8 cellular contexts compared by ENCODE assay signal in the genomic region with DNA sequence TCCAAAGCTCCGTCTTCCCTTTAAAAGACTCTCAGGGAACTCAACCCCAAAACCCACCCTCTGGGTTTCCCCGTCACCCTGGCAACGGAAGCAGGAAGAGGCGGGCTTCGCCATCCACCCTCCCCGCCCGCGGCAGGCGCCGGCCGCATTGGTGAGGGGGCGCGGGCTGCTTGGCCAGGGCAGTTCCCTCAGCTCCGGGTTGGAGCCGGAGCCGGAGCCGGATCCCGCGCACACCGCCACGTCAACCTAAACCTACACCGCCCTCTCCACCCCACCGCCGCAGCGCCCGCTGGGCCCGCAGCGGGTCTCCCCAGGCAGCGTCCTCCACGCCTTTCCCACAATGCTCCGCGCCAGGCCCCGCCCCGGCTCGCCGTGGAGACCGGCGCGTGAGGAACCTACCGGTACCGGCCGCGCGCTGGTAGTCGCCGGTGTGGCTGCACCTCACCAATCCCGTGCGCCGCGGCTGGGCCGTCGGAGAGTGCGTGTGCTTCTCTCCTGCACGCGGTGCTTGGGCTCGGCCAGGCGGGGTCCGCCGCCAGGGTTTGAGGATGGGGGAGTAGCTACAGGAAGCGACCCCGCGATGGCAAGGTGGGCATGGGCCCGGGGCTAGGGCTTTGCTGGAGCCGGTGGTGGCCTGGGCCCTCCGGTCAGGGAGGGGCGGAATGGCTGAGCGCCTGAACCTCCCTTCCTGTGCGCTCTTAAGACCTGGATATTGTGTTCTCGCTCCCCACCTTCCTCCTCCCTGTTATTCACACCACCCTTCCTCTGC. TPM values are rescaled to one million over a fixed set of nuclear protein-coding genes. Genes with fewer than 3 reads are reported as not detected.
DNase-seq lines count a peak whose midpoint lies in the region; ATAC-seq, FAIRE-seq and TF ChIP-seq lines count a peak whose summit lies in the region.

A gene with protein sequence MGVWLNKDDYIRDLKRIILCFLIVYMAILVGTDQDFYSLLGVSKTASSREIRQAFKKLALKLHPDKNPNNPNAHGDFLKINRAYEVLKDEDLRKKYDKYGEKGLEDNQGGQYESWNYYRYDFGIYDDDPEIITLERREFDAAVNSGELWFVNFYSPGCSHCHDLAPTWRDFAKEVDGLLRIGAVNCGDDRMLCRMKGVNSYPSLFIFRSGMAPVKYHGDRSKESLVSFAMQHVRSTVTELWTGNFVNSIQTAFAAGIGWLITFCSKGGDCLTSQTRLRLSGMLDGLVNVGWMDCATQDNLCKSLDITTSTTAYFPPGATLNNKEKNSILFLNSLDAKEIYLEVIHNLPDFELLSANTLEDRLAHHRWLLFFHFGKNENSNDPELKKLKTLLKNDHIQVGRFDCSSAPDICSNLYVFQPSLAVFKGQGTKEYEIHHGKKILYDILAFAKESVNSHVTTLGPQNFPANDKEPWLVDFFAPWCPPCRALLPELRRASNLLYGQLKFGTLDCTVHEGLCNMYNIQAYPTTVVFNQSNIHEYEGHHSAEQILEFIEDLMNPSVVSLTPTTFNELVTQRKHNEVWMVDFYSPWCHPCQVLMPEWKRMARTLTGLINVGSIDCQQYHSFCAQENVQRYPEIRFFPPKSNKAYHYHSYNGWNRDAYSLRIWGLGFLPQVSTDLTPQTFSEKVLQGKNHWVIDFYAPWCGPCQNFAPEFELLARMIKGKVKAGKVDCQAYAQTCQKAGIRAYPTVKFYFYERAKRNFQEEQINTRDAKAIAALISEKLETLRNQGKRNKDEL (plus strand): TSS at position 362 of the 769 bp plus-strand sequence. CDS start 1,830 bp downstream, outside the sequence.

- H3K27me3 ChIP-seq in left ventricle myocardium inferior (ENCODE audit: low read depth) (no peaks in the 10 kb centered on the region), prostate gland (replicated peaks; ENCODE audit: insufficient read depth) (no peaks in the 10 kb centered on the region)

- no peak within 1 kb of the TSS for H3K4me3 Mint-ChIP-seq in T-cell

- no peak for TF ChIP-seq CTCF in left ventricle myocardium inferior (IDR thresholded peaks at IDR 0.05; ENCODE audit: borderline replicate concordance)
- peak in 2 of 4 experiments; percentile 15 to 19 for TF ChIP-seq CTCF in prostate gland (IDR thresholded peaks at IDR 0.05)

- H3K4me1 ChIP-seq in left ventricle myocardium inferior: peaks cover 44% of the 10 kb centered on the region
- no peaks in the 10 kb centered on the region for H3K4me1 ChIP-seq in prostate gland (replicated peaks)
- no peaks in the 10 kb centered on the region for H3K4me1 ChIP-seq in urinary bladder (ENCODE audit: insufficient read depth)

- H3K4me3 ChIP-seq in left ventricle myocardium inferior (peak within 1 kb of the TSS; percentile 97), prostate gland (peak within 1 kb of the TSS; percentile 71 to 77), urinary bladder (ENCODE audit: low read depth, low read length) (peak within 1 kb of the TSS; percentile 92)

- peak; percentile 85 for ATAC-seq in HG02678 (IDR thresholded peaks at IDR 0.05; ENCODE audit: unreplicated experiment)
- peak; percentile 89 to 92 (median 91) for ATAC-seq in T-cell (replicated peaks in 1 of 4)

- H3K9me3 ChIP-seq in left ventricle myocardium inferior (replicated peaks): no peaks in the 10 kb centered on the region
- H3K9me3 ChIP-seq in prostate gland: no peaks in the 10 kb centered on the region

- H3K36me3 Mint-ChIP-seq in T-cell: peaks cover 3% of the 10 kb centered on the region

- H3K27ac Mint-ChIP-seq in T-cell: no peak within 1 kb of the TSS

- peak within 1 kb of the TSS; percentile 91 for H3K27ac ChIP-seq in left ventricle myocardium inferior (replicated peaks)
- peak within 1 kb of the TSS; percentile 80 to 82 for H3K27ac ChIP-seq in prostate gland
- H3K27ac ChIP-seq in urinary bladder (ENCODE audit: low read depth): peak within 1 kb of the TSS; percentile 44

- DNase-seq in GM12891 (ENCODE audit: insufficient read length, low spot score) (peak; percentile 67), NCI-H1105 treated with DMSO at 0.1 percent for 48 hours (lab: John Stamatoyannopoulos, UW) (peak; percentile 91), T-cell (peak; percentile 68 to 89 (median 81)), amniotic stem cell (lab: John Stamatoyannopoulos, UW) (peak; percentile 97), left ventricle myocardium inferior (peak; percentile 89), prostate gland (ENCODE audit: low spot score) (peak; percentile 85)

- CTCF ChIA-PET in T-cell (lab: Charles Lee): interaction anchor here in 1 of 2 donors (0.6 to 1.6 kb wide), 5 partner anchors 18 to 868 kb away, joined by 3 to 4 read pairs (median 4); no protein-coding TSS in a partner anchor

- peaks cover 0 to 11% (median 2%) of the 10 kb centered on the region in 3 donors for H3K4me1 Mint-ChIP-seq in T-cell

- peaks cover under 1% of the 10 kb centered on the region in 2 donors for H3K27me3 Mint-ChIP-seq in T-cell

- FAIRE-seq in GM12891 (lab: Jason Lieb, UNC): peak; percentile 97

- under 1% methylated on average over 67 of the region's 69 CpGs for WGBS in prostate gland
- under 1% methylated on average over 69 of the region's 69 CpGs for WGBS in urinary bladder

- no peaks in the 10 kb centered on the region for H3K9me3 Mint-ChIP-seq in T-cell

- peaks cover 14% of the 10 kb centered on the region for H3K36me3 ChIP-seq in left ventricle myocardium inferior
- no peaks in the 10 kb centered on the region for H3K36me3 ChIP-seq in prostate gland
- no peaks in the 10 kb centered on the region for H3K36me3 ChIP-seq in urinary bladder (ENCODE audit: insufficient read depth)

- TF ChIP-seq POLR2A in GM12891 (IDR thresholded peaks at IDR 0.05; ENCODE audit: low read depth, low read length) (peak; percentile 62; the same call in 1 of the 2 replicates), prostate gland (IDR thresholded peaks at IDR 0.05) (peak; percentile 36)

- POLR2A ChIA-PET in T-cell (lab: Charles Lee): interaction anchor here in 1 of 2 donors (0.6 to 0.7 kb wide), 2 partner anchors 113 to 263 kb away, joined by 3 read pairs; no protein-coding TSS in a partner anchor

- intact Hi-C loops in left ventricle myocardium inferior (cut with micrococcal nuclease) (no loop called here), prostate gland (cut with DNase I) (no loop called here)

TF ChIP-seq in GM12891, 5 proteins besides CTCF, POLR2A, EP300 and RAD21:
- TF ChIP-seq POLR2AphosphoS5 (IDR thresholded peaks at IDR 0.05; ENCODE audit: low read depth, low read length): peak; percentile 87
- TF ChIP-seq SPI1 (IDR thresholded peaks at IDR 0.05; ENCODE audit: low read depth, low read length): peak; percentile 22; the same call in 1 of the 2 replicates
- TF ChIP-seq TAF1 (IDR thresholded peaks at IDR 0.05; ENCODE audit: low read depth, low read length): no peak
TF ChIP-seq in GM12891: peak in this region for 2.

RNA-seq across cellular contexts. Expression of the gene that starts here (rescaled TPM):
- 18.0 TPM for polyA plus RNA-seq in GM12891 (2012; ENCODE audit: low read depth, missing spikeins)
- 10 to 100 TPM; 39.5 to 52.9 (median 46.1) TPM for total RNA-seq in T-cell
- 55.8 TPM for total RNA-seq in left ventricle myocardium inferior
- 10 to 100 TPM; 42.8 to 52.9 TPM for total RNA-seq in prostate gland
- 117 TPM for total RNA-seq in urinary bladder
- polyA plus RNA-seq in urinary bladder: 25.2 TPM

Comparison
In these comparisons a context has a peak if more than half of its experiments do, and no peak if none do; other contexts are left out.
1. Peak in every context shown above with its lines: DNase-seq, ATAC-seq, H3K4me3 ChIP-seq and H3K27ac ChIP-seq.